ENCODE assay signal across 21 cellular contexts in the genomic region with DNA sequence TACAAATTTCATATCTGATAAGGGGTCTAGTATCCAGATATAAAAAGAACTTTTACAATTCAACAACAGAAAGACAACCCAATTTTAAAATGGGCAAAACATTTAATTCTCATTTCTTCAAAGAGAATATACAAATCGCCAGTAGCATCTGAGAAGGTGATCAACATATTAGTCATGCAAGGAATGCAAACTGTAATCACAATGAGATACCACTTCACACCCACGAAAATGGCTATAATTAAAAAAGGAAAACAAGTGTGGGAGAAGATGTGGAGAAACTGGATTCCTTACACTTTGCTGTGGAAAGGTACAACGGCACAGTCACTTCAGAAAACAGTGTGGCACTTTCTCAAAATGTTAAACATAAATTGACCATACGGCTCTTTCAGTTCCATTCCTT.
"Had no signal": no experiment of that assay in that cellular context is flagged by ENCODE, and none has a peak within 500 bp of the region (broad histone marks: within the 10 kb centered on the region; RNA-seq: fewer than 3 reads in every experiment).

No MANE protein-coding gene starts in this region.

- DNase-seq: activated B cell treated with CpG ODN at 0.5 μM for 24 hours; activated CD4-positive, alpha-beta T cell treated with anti-CD3 and anti-CD28 coated beads for 1 hour; activated CD4-positive, alpha-beta T cell treated with anti-CD3 and anti-CD28 coated beads, Interleukin-2, amount 10 ng/mL, durations not matched to agents 24 days and 14 days; activated CD4-positive, alpha-beta T cell treated with anti-CD3 and anti-CD28 coated beads, Interleukin-2, amount 50 U/mL, for 48 hours; activated CD8-positive, alpha-beta memory T cell treated with anti-CD3 and anti-CD28 coated beads, Interleukin-2, amount 10 ng/mL, durations not matched to agents 7 days and 5 days; activated effector memory CD4-positive, alpha-beta T cell treated with anti-CD3 and anti-CD28 coated beads, Interleukin-2, amount 50 U/mL, for 16 hours; activated naive CD4-positive, alpha-beta T cell treated with Interleukin-2 at 50 U/mL for 16 hours; activated T-cell treated with anti-CD3 and anti-CD28 coated beads, Interleukin-2, amount 50 U/mL, for 24 hours; brain microvascular endothelial cell; Kasumi-1; NCI-H1105 treated with DMSO at 0.1 percent for 48 hours; NCI-H1436 treated with DMSO at 0.1 percent for 48 hours; NCI-H187; NCI-H2081; NCI-H510A treated with DMSO at 0.1 percent for 48 hours; SHP77 treated with DMSO at 0.1 percent for 48 hours; T-helper 17 cell; T-helper 9 cell had no signal

- H3K27ac ChIP-seq: brain microvascular endothelial cell had no signal

- H3K4me3 Mint-ChIP-seq: activated B cell treated with CpG ODN at 0.5 μM for 24 hours; activated CD4-positive, alpha-beta T cell treated with anti-CD3 and anti-CD28 coated beads, Interleukin-2, amount 10 ng/mL, durations not matched to agents 24 days and 14 days; activated CD8-positive, alpha-beta memory T cell treated with anti-CD3 and anti-CD28 coated beads, Interleukin-2, amount 10 ng/mL, durations not matched to agents 7 days and 5 days; activated naive CD8-positive, alpha-beta T cell; activated T-cell treated with anti-CD3 and anti-CD28 coated beads, Interleukin-2, amount 50 U/mL, for 24 hours; activated T-helper 1 cell treated with anti-CD3 and anti-CD28 coated beads, Interleukin-12 subunit alpha, Interleukin-12 subunit beta, Interleukin-2, Interleukin-4 antibody, amounts not matched to agents 30 ng/mL and 10 ng/mL and 1 ng/mL, durations not matched to agents 14 hours and 24 hours and 36 hours; T-helper 17 cell had no signal

- ATAC-seq: activated CD8-positive, alpha-beta memory T cell treated with anti-CD3 and anti-CD28 coated beads, Interleukin-2, amount 10 ng/mL, durations not matched to agents 7 days and 5 days; T-helper 17 cell had no signal

- H3K27me3 Mint-ChIP-seq: activated B cell treated with CpG ODN at 0.5 μM for 24 hours; activated CD4-positive, alpha-beta T cell treated with anti-CD3 and anti-CD28 coated beads, Interleukin-2, amount 10 ng/mL, durations not matched to agents 24 days and 14 days; activated CD8-positive, alpha-beta memory T cell treated with anti-CD3 and anti-CD28 coated beads, Interleukin-2, amount 10 ng/mL, durations not matched to agents 7 days and 5 days; activated naive CD8-positive, alpha-beta T cell; activated T-cell treated with anti-CD3 and anti-CD28 coated beads, Interleukin-2, amount 50 U/mL, for 24 hours; T-helper 17 cell had no signal

- H3K9me3 Mint-ChIP-seq: activated B cell treated with CpG ODN at 0.5 μM for 24 hours; activated CD4-positive, alpha-beta T cell treated with anti-CD3 and anti-CD28 coated beads, Interleukin-2, amount 10 ng/mL, durations not matched to agents 24 days and 14 days; activated T-cell treated with anti-CD3 and anti-CD28 coated beads, Interleukin-2, amount 50 U/mL, for 24 hours; activated T-helper 1 cell treated with anti-CD3 and anti-CD28 coated beads, Interleukin-12 subunit alpha, Interleukin-12 subunit beta, Interleukin-2, Interleukin-4 antibody, amounts not matched to agents 30 ng/mL and 10 ng/mL and 1 ng/mL, durations not matched to agents 14 hours and 24 hours and 36 hours had no signal

- H3K4me1 Mint-ChIP-seq: activated B cell treated with CpG ODN at 0.5 μM for 24 hours had no signal

- FAIRE-seq: RCC 7860 had no signal

- H3K27me3 ChIP-seq: brain microvascular endothelial cell had no signal

- H3K27ac Mint-ChIP-seq: activated B cell treated with CpG ODN at 0.5 μM for 24 hours; activated CD4-positive, alpha-beta T cell treated with anti-CD3 and anti-CD28 coated beads, Interleukin-2, amount 10 ng/mL, durations not matched to agents 24 days and 14 days; activated CD8-positive, alpha-beta memory T cell treated with anti-CD3 and anti-CD28 coated beads, Interleukin-2, amount 10 ng/mL, durations not matched to agents 7 days and 5 days; activated naive CD8-positive, alpha-beta T cell; activated T-cell treated with anti-CD3 and anti-CD28 coated beads, Interleukin-2, amount 50 U/mL, for 24 hours; activated T-helper 1 cell treated with anti-CD3 and anti-CD28 coated beads, Interleukin-12 subunit alpha, Interleukin-12 subunit beta, Interleukin-2, Interleukin-4 antibody, amounts not matched to agents 30 ng/mL and 10 ng/mL and 1 ng/mL, durations not matched to agents 14 hours and 24 hours and 36 hours; T-helper 17 cell had no signal
